18 cellular contexts compared by ENCODE assay signal in genomic region chr11:44361883-44362282, GRCh38. TPM values are rescaled to one million over a fixed set of nuclear protein-coding genes. Genes with fewer than 3 reads are reported as not detected.
"Had no signal": no experiment of that assay in that cellular context is flagged by ENCODE, and none has a peak within 500 bp of the region (broad histone marks: within the 10 kb centered on the region; RNA-seq: fewer than 3 reads in every experiment).

No MANE protein-coding gene starts in this region.

- H3K36me3 ChIP-seq: brain microvascular endothelial cell, suprapubic skin had no signal

- H3K4me3 ChIP-seq: suprapubic skin had no signal

- H3K36me3 Mint-ChIP-seq: activated naive CD8-positive, alpha-beta T cell; natural killer cell had no signal

- H3K4me1 Mint-ChIP-seq: natural killer cell had no signal

- DNase-seq: activated CD4-positive, alpha-beta T cell treated with anti-CD3 and anti-CD28 coated beads, Interleukin-2, amount 50 U/mL, for 1 hour; activated T-cell treated with anti-CD3 and anti-CD28 coated beads, Interleukin-2, amount 50 U/mL, for 1 hour; brain microvascular endothelial cell; cerebellar nuclear complex; endodermal cell; erythroblast; foreskin melanocyte; head of caudate nucleus; islet precursor cell; natural killer cell; stimulated activated CD4-positive, alpha-beta T cell treated with anti-CD3 and anti-CD28 coated beads, Interleukin-4, amount 100 ng/mL, for 1 hour; stimulated activated CD8-positive, alpha-beta memory T cell treated with anti-CD3 and anti-CD28 coated beads, Interleukin-4, amount 100 ng/mL, for 48 hours; stimulated activated naive CD8-positive, alpha-beta T cell treated with anti-CD3 and anti-CD28 coated beads, Interleukin-15, Interleukin-2, amounts not matched to agents 100 U/mL and 50 U/mL, for 24 hours; T-helper 2 cell had no signal

- H3K4me3 Mint-ChIP-seq: activated naive CD8-positive, alpha-beta T cell; endodermal cell; natural killer cell had no signal

- H3K27ac ChIP-seq: brain microvascular endothelial cell, suprapubic skin had no signal

- ATAC-seq: left lobe of liver; natural killer cell; stimulated activated naive CD8-positive, alpha-beta T cell treated with anti-CD3 and anti-CD28 coated beads, Interleukin-15, Interleukin-2, amounts not matched to agents 100 U/mL and 50 U/mL, for 24 hours had no signal

- H3K9me3 ChIP-seq: suprapubic skin had no signal

- H3K4me1 ChIP-seq: suprapubic skin had no signal

- H3K9me3 Mint-ChIP-seq: endodermal cell, natural killer cell had no signal

- H3K27ac Mint-ChIP-seq: activated naive CD8-positive, alpha-beta T cell; endodermal cell; natural killer cell had no signal

RNA-seq across cellular contexts. Expression of gene ALX4, which starts 51.9 kb away (rescaled TPM):
- total RNA-seq: dermis microvascular lymphatic vessel endothelial cell, endodermal cell, left lobe of liver, natural killer cell had no signal
